Comparison of ENCODE assay signal across 9 cellular contexts in genomic region chr19:12779162-12779993, GRCh38. TPM values are rescaled to one million over a fixed set of nuclear protein-coding genes. Genes with fewer than 3 reads are reported as not detected.
DNase-seq lines count a peak whose midpoint lies in the region; ATAC-seq and TF ChIP-seq lines count a peak whose summit lies in the region.
"Had no signal": no experiment of that assay in that cellular context is flagged by ENCODE, and none has a peak within 500 bp of the region (broad histone marks: within the 10 kb centered on the region; RNA-seq: fewer than 3 reads in every experiment).

No MANE protein-coding gene starts in this region.

- H3K4me3 ChIP-seq in GM12865 (ENCODE audit: low read depth, low read length) (peak overlapping the region; percentile 92), mesodermal cell (ENCODE audit: extremely low read depth, insufficient read depth, low read length, poor library complexity, severe bottlenecking) (no peak overlapping the region), vagina (peak overlapping the region; percentile 56 to 85)

- H3K36me3 ChIP-seq in mesodermal cell (ENCODE audit: control insufficient read depth, insufficient read depth, low read length) (peaks cover 3% of the 10 kb centered on the region), vagina (no peaks in the 10 kb centered on the region)

- H3K27me3 ChIP-seq in vagina = no peaks in the 10 kb centered on the region

- DNase-seq in A172 (ENCODE audit: low spot score) (peak; percentile 65), GM12865 (ENCODE audit: low read depth) (peak; percentile 64), RPMI7951 (ENCODE audit: low read depth) (peak; percentile 90), dedifferentiated amniotic fluid mesenchymal stem cell (ENCODE audit: extremely low spot score) (peak; percentile 53), vagina (ENCODE audit: extremely low spot score in 2 of 2) (no peak)

- 78% methylated on average over 10 to 15 of the region's 15 CpGs for WGBS in mesodermal cell (ENCODE audit: insufficient coverage in 2 of 2), 2 experiments

- intact Hi-C loops in vagina (cut with DNase I) = no loop called here

- peak; percentile 11 for TF ChIP-seq CTCF in GM12865 (IDR thresholded peaks at IDR 0.05; ENCODE audit: insufficient read depth, low read depth, low read length, missing control alignments)
- TF ChIP-seq CTCF in vagina (IDR thresholded peaks at IDR 0.05) = no peak

- H3K27ac ChIP-seq in mesodermal cell (ENCODE audit: low read depth, low read length, severe bottlenecking) = peak overlapping the region; percentile 88
- H3K27ac ChIP-seq in vagina = peak overlapping the region; percentile 94

- no peak for TF ChIP-seq POLR2A in vagina (IDR thresholded peaks at IDR 0.05)

- H3K9me3 ChIP-seq in mesodermal cell (ENCODE audit: control insufficient read depth, low read length) = no peaks in the 10 kb centered on the region
- H3K9me3 ChIP-seq in vagina = no peaks in the 10 kb centered on the region
- H3K9me3 ChIP-seq: HAP-1 had no signal

- ATAC-seq in HG03108 (IDR thresholded peaks at IDR 0.05; ENCODE audit: unreplicated experiment) = no peak
- ATAC-seq in GM18502 (IDR thresholded peaks at IDR 0.05; ENCODE audit: poor library complexity, unreplicated experiment) = no peak

- H3K4me1 ChIP-seq in mesodermal cell (ENCODE audit: control insufficient read depth, insufficient read depth, low read length, poor library complexity, severe bottlenecking) (peaks cover 31% of the 10 kb centered on the region), vagina (peaks cover 62% of the 10 kb centered on the region)

RNA-seq across cellular contexts. Expression of gene HOOK2, which starts 4.0 kb away (rescaled TPM):
- 10.2 and 20.5 TPM in 2 replicates for total RNA-seq in A172 (2014; rRNA removed; shearing (Covaris generic))
- total RNA-seq in RPMI7951 (2014; rRNA removed; shearing (Covaris generic)) = 4.0 and 9.0 TPM in 2 replicates
- polyA plus RNA-seq in mesodermal cell (2013, experiment 1 of 2) = 28.7 TPM
- polyA plus RNA-seq in mesodermal cell (2013, experiment 2 of 2) = 27.5 TPM
- total RNA-seq in vagina = 65.6 TPM

RNA-seq across cellular contexts. Expression of gene JUNB, which starts 11.9 kb away (rescaled TPM):
- 79.1 and 85.7 TPM in 2 replicates for total RNA-seq in A172 (2014; rRNA removed; shearing (Covaris generic))
- total RNA-seq in RPMI7951 (2014; rRNA removed; shearing (Covaris generic)) = 44.1 and 61.9 TPM in 2 replicates
- 45.4 TPM for polyA plus RNA-seq in mesodermal cell (2013, experiment 1 of 2)
- 29.8 TPM for polyA plus RNA-seq in mesodermal cell (2013, experiment 2 of 2)
- 1,161 TPM for total RNA-seq in vagina

RNA-seq across cellular contexts. Expression of gene PRDX2, which starts 22.2 kb away (rescaled TPM):
- total RNA-seq in A172 (2014; rRNA removed; shearing (Covaris generic)) = not detected in 2 replicates
- total RNA-seq in RPMI7951 (2014; rRNA removed; shearing (Covaris generic)) = 443 and 513 TPM in 2 replicates
- 265 TPM for polyA plus RNA-seq in mesodermal cell (2013, experiment 1 of 2)
- polyA plus RNA-seq in mesodermal cell (2013, experiment 2 of 2) = 218 TPM
- 190 TPM for total RNA-seq in vagina

RNA-seq across cellular contexts. Expression of gene THSD8, which starts 22.5 kb away (rescaled TPM):
- not detected in 2 replicates for total RNA-seq in A172 (2014; rRNA removed; shearing (Covaris generic))
- total RNA-seq in RPMI7951 (2014; rRNA removed; shearing (Covaris generic)) = not detected in 2 replicates
- polyA plus RNA-seq in mesodermal cell (2013, experiment 1 of 2) = 10.8 TPM
- 12.0 TPM for polyA plus RNA-seq in mesodermal cell (2013, experiment 2 of 2)
- total RNA-seq in vagina = not detected

RNA-seq across cellular contexts. Expression of gene RNASEH2A, which starts 27.0 kb away (rescaled TPM):
- 88.8 and 89.6 TPM in 2 replicates for total RNA-seq in A172 (2014; rRNA removed; shearing (Covaris generic))
- total RNA-seq in RPMI7951 (2014; rRNA removed; shearing (Covaris generic)) = 83.6 and 99.1 TPM in 2 replicates
- polyA plus RNA-seq in mesodermal cell (2013, experiment 1 of 2) = 38.9 TPM
- 30.3 TPM for polyA plus RNA-seq in mesodermal cell (2013, experiment 2 of 2)
- total RNA-seq in vagina = 10.8 TPM

Comparison
In these comparisons a context has a peak if more than half of its experiments do, and no peak if none do; other contexts are left out.
1. DNase-seq: peak in A172 (single experiment), GM12865 (single experiment), RPMI7951 (single experiment) and dedifferentiated amniotic fluid mesenchymal stem cell (single experiment); none in vagina (0 of 2).
2. RNA of gene JUNB, which starts 11.9 kb away (total RNA-seq): 1,161 TPM in vagina (single experiment); 79.1 to 85.7 TPM in A172 and 44.1 to 61.9 TPM in RPMI7951; every median in the first group is over 10 times any median in the second.
3. RNA of gene PRDX2, which starts 22.2 kb away (total RNA-seq): 443 to 513 TPM in RPMI7951 and 190 TPM in vagina (single experiment); not detected in A172; every median in the first group is over 100 times any median in the second.